In genomic region chr20:45919536-45919933, GRCh38 we compare ENCODE assay signal across 1 cellular context.
TF ChIP-seq lines count a peak whose summit lies in the region.

No MANE protein-coding gene starts in this region.

TF ChIP-seq in IMR-90, 13 proteins besides CTCF, POLR2A, EP300 and RAD21:
- no peak for TF ChIP-seq ELK1 (IDR thresholded peaks at IDR 0.05; ENCODE audit: borderline replicate concordance, low read depth, low read length)
- TF ChIP-seq NFE2L2 (IDR thresholded peaks at IDR 0.05; ENCODE audit: low read depth, low read length), result peak; percentile 33; the same call in 1 of the 2 replicates
- no peak for TF ChIP-seq CHD1 (IDR thresholded peaks at IDR 0.05; ENCODE audit: low read depth, low read length)
- peak; percentile 97; the same call in 1 of the 2 replicates for TF ChIP-seq MAZ (IDR thresholded peaks at IDR 0.05; ENCODE audit: borderline replicate concordance, low read depth, low read length)
- TF ChIP-seq SMC3 (IDR thresholded peaks at IDR 0.05; ENCODE audit: low read depth, low read length), result no peak
- no peak for TF ChIP-seq USF2 (IDR thresholded peaks at IDR 0.05; ENCODE audit: low read depth, low read length)
- peak; percentile 59 for TF ChIP-seq RCOR1 (IDR thresholded peaks at IDR 0.05; ENCODE audit: insufficient replicate concordance, low read length)
